Comparison of ENCODE assay signal across 8 cellular contexts in the genomic region with DNA sequence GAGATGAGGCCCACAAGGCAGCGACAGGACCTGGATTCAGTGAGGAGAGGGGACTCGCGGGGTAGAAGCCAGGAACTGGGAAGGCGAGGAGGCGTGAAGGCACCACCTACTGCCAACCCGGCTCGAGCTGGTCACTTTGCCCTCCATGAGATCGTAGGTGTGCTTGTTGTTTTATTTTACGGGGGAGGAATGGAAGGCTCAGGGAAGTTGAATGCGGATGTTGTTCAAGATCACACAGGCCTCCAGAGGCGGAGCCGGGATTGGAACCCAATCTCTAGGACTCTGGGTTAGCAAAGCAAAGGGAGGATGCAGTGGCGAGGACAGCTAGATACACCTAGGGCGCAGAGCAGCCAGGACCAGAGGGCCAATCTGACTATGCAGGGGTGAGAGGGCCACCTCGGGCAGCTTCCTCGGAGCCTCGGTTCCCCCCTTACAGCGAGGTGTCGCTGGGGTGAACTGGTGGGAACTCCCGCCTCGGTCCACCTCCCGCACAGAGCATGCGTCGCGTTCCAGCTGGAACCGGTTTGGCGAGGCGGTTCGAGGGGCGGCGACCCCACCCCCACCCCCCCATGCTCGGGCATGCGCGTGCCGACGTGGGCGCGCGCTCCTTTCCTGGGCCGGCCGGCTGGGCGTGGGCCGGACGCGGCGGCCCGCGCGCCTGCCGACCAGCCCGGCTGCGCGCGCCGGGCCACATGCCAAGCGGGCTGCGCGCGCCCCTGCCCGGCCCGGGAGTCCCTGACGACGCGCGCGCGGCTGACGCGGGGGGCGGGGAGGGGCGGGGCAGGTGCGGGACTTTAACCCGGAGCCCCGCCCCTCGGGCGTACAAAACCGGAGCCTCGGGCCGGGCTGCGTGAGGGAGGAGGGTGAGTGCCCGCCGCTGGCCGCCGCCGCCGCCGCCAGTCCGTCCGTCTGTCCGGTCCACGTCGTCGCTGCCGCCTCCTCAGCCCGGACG.
A peak's percentile ranks its signal among the peaks of the same experiment; 100 is the strongest.
DNase-seq lines count a peak whose midpoint lies in the region; ATAC-seq, FAIRE-seq and TF ChIP-seq lines count a peak whose summit lies in the region.

No MANE protein-coding gene starts in this region.

- H3K4me1 ChIP-seq in small intestine (ENCODE audit: control insufficient read depth in 2 of 2, insufficient read depth in 1 of 2, low read depth in 1 of 2, low read length in 1 of 2) = peaks cover 6 to 15% of the 10 kb centered on the region in 2 donors

- H3K27me3 ChIP-seq in WERI-Rb-1 (ENCODE audit: insufficient read depth, low read depth, severe bottlenecking) = no peaks in the 10 kb centered on the region
- no peaks in the 10 kb centered on the region for H3K27me3 ChIP-seq in small intestine (ENCODE audit: control insufficient read depth in 2 of 2, insufficient read depth in 2 of 2, low read length in 2 of 2)

- WGBS in small intestine, 3 donors = 9 to 21% (median 13%) methylated on average over 36 to 95 of the region's 96 CpGs

- H3K36me3 ChIP-seq in WERI-Rb-1 (peaks cover 6% of the 10 kb centered on the region; the same call in 1 of the 2 replicates), small intestine (ENCODE audit: control insufficient read depth in 2 of 2, insufficient read depth in 2 of 2, low read length in 2 of 2) (no peaks in the 10 kb centered on the region)

- H3K4me3 ChIP-seq in WERI-Rb-1 (ENCODE audit: low read depth, low read length) (peak overlapping the region; percentile 3; the same call in 1 of the 2 replicates), small intestine (ENCODE audit: low read depth in 1 of 2, low read length in 2 of 2) (peak overlapping the region; percentile 61 to 88)

- H3K27ac ChIP-seq in WERI-Rb-1 (peak overlapping the region; percentile 80), small intestine (ENCODE audit: low read depth in 1 of 2, low read length in 1 of 2) (peak overlapping the region; percentile 88 to 94)

- FAIRE-seq in small intestine (lab: Jason Lieb, UNC) = no peak

- in situ Hi-C loops in ACHN (cut with HindIII; ENCODE audit: low pct_ligation_motif_present, low pct_unique_long_range_greater_than_20kb, low sequenced_read_pairs) = no loop called here
- in situ Hi-C loops in T47D (cut with HindIII; ENCODE audit: low pct_unique_long_range_greater_than_20kb, low sequenced_read_pairs) = no loop called here

- ATAC-seq in GM18867 (IDR thresholded peaks at IDR 0.05; ENCODE audit: unreplicated experiment) (peak; percentile 68), HG03097 (IDR thresholded peaks at IDR 0.05; ENCODE audit: low FRiP score, unreplicated experiment) (peak; percentile 79)

- H3K9me3 ChIP-seq in WERI-Rb-1 (ENCODE audit: severe bottlenecking) (peaks cover 2% of the 10 kb centered on the region), small intestine (ENCODE audit: control insufficient read depth, low read depth) (no peaks in the 10 kb centered on the region)

- DNase-seq in ACHN = peak; percentile 83
- DNase-seq in NCI-H2171 (lab: John Stamatoyannopoulos, UW) = peak; percentile 98
- peak; percentile 87 for DNase-seq in WERI-Rb-1
- peak; percentile 94 to 97 for DNase-seq in T47D (ENCODE audit: low read depth in 1 of 2, low spot score in 1 of 2)
- DNase-seq in iPS-NIHi7 (ENCODE audit: extremely low spot score) = peak; percentile 93
- peak; percentile 95 for DNase-seq in small intestine

- no peak for TF ChIP-seq CTCF in WERI-Rb-1 (IDR thresholded peaks at IDR 0.05; ENCODE audit: low read depth, low read length)

Comparison
In these comparisons a context has a peak if more than half of its experiments do, and no peak if none do; other contexts are left out.
1. Peak in every context shown above with its lines: DNase-seq, ATAC-seq, H3K4me3 ChIP-seq and H3K27ac ChIP-seq.